ENCODE assay signal across 24 cellular contexts in the genomic region with DNA sequence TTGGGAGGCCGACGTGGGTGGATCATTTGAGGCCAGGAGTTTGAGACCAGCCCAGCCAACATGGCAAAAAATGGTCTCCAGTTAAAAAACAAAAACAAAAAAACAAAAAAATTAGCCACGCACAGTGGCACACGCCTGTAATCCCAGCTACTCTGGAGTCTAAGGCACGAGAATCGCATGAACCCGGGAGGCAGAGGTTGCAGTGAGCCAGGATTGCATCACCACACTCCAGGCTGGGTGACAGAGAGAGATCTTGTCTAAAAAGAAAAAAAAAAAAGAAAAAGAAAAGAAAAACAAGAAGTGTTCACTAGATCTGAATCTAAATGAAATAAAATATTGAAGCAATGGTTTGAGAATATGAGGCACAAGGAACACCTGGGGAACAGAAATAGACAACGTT. TPM values are rescaled to one million over a fixed set of nuclear protein-coding genes. Genes with fewer than 3 reads are reported as not detected.
A peak's percentile ranks its signal among the peaks of the same experiment; 100 is the strongest.
DNase-seq lines count a peak whose midpoint lies in the region; ATAC-seq, FAIRE-seq and TF ChIP-seq lines count a peak whose summit lies in the region.
"Had no signal": no experiment of that assay in that cellular context is flagged by ENCODE, and none has a peak within 500 bp of the region (broad histone marks: within the 10 kb centered on the region; RNA-seq: fewer than 3 reads in every experiment).

No MANE protein-coding gene starts in this region.

- no peak for FAIRE-seq in GM12891 (lab: Jason Lieb, UNC)

- ATAC-seq in left colon (no peak), GM21526 (IDR thresholded peaks at IDR 0.05; ENCODE audit: low FRiP score, unreplicated experiment) (no peak)
- ATAC-seq: activated CD8-positive, alpha-beta T cell treated with anti-CD3 and anti-CD28 coated beads for 36 hours; natural killer cell treated with Interleukin-12 subunit alpha and Interleukin-12 subunit beta and Interleukin-15 and Interleukin-18, amount 100 ng/mL, for 72 hours had no signal

- peaks cover 80% of the 10 kb centered on the region for H3K4me1 Mint-ChIP-seq in CD14-positive monocyte

- no peak for TF ChIP-seq EP300 in stomach (IDR thresholded peaks at IDR 0.05)

- TF ChIP-seq CTCF in CD14-positive monocyte (IDR thresholded peaks at IDR 0.05) (no peak), colonic mucosa (IDR thresholded peaks at IDR 0.05) (no peak), stomach (IDR thresholded peaks at IDR 0.05) (no peak)

- H3K4me1 ChIP-seq in colonic mucosa: no peaks in the 10 kb centered on the region
- peaks cover 0 to 53% (median 9%) of the 10 kb centered on the region in 4 donors for H3K4me1 ChIP-seq in stomach
- H3K4me1 ChIP-seq: uterus had no signal

- peaks cover 0 to 2% (median 0%) of the 10 kb centered on the region in 7 donors for H3K9me3 Mint-ChIP-seq in CD14-positive monocyte
- H3K9me3 Mint-ChIP-seq: activated CD8-positive, alpha-beta T cell treated with anti-CD3 and anti-CD28 coated beads for 36 hours; activated naive CD4-positive, alpha-beta T cell treated with anti-CD3 and anti-CD28 coated beads, Interleukin-2, amount 50 U/mL, for 24 hours; activated T-cell treated with anti-CD3 and anti-CD28 coated beads, Interleukin-2, amount 50 U/mL, for 24 hours had no signal

- H3K27me3 ChIP-seq in colonic mucosa (no peaks in the 10 kb centered on the region), stomach (no peaks in the 10 kb centered on the region)
- H3K27me3 ChIP-seq: MG63, uterus had no signal

- H3K4me3 ChIP-seq in colonic mucosa (no peak overlapping the region), stomach (no peak overlapping the region)
- H3K4me3 ChIP-seq: MG63, uterus had no signal

- intact Hi-C loops in CD14-positive monocyte (cut with micrococcal nuclease): loop anchor here in 1 of 2 donors (5.0 to 10.0 kb wide), 2 partner anchors 41 to 163 kb away; a partner anchor contains a TSS
- intact Hi-C loops in colonic mucosa (cut with DNase I): no loop called here
- intact Hi-C loops in left colon (cut with DNase I, micrococcal nuclease): no loop called here
- intact Hi-C loops in stomach (cut with DNase I; ENCODE audit: low total_unique reads): no loop called here

- H3K9me3 ChIP-seq in colonic mucosa: no peaks in the 10 kb centered on the region
- no peaks in the 10 kb centered on the region for H3K9me3 ChIP-seq in stomach
- H3K9me3 ChIP-seq: MG63, uterus had no signal

- H3K27me3 Mint-ChIP-seq in CD14-positive monocyte (ENCODE audit: low read depth in 3 of 3): no peaks in the 10 kb centered on the region
- H3K27me3 Mint-ChIP-seq: activated CD8-positive, alpha-beta T cell treated with anti-CD3 and anti-CD28 coated beads for 36 hours; activated naive CD4-positive, alpha-beta T cell treated with anti-CD3 and anti-CD28 coated beads, Interleukin-2, amount 50 U/mL, for 24 hours; activated T-cell treated with anti-CD3 and anti-CD28 coated beads, Interleukin-2, amount 50 U/mL, for 24 hours; natural killer cell treated with Interleukin-12 subunit alpha and Interleukin-12 subunit beta and Interleukin-15 and Interleukin-18, amount 100 ng/mL, for 72 hours; progenitor cell of endocrine pancreas had no signal

- TF ChIP-seq POLR2A in stomach (IDR thresholded peaks at IDR 0.05): no peak
- no peak for TF ChIP-seq POLR2A in GM12891 (IDR thresholded peaks at IDR 0.05; ENCODE audit: low read depth, low read length)

- 73 to 91% (median 79%) methylated on average over 8 of the region's 8 CpGs for WGBS in stomach, 5 donors

- peak overlapping the region; percentile 60 to 91 (median 72) for H3K27ac Mint-ChIP-seq in CD14-positive monocyte
- H3K27ac Mint-ChIP-seq: activated CD8-positive, alpha-beta T cell treated with anti-CD3 and anti-CD28 coated beads for 36 hours; activated naive CD4-positive, alpha-beta T cell treated with anti-CD3 and anti-CD28 coated beads, Interleukin-2, amount 50 U/mL, for 24 hours; activated T-cell treated with anti-CD3 and anti-CD28 coated beads, Interleukin-2, amount 50 U/mL, for 24 hours; progenitor cell of endocrine pancreas had no signal

- DNase-seq in CD14-positive monocyte (ENCODE audit: low spot score) (no peak), colonic mucosa (peak; percentile 33), left colon (peak; percentile 16 to 29), stomach (no peak), GM12891 (ENCODE audit: insufficient read length, low spot score) (no peak), NCI-H226 (no peak)
- no peak for DNase-seq in stimulated activated CD4-positive, alpha-beta T cell treated with anti-CD3 and anti-CD28 coated beads, Interleukin-4, amount 100 ng/mL, for 1 hour
- DNase-seq: activated CD8-positive, alpha-beta T cell treated with anti-CD3 and anti-CD28 coated beads for 36 hours; activated T-cell treated with anti-CD3 and anti-CD28 coated beads, Interleukin-2, amount 50 U/mL, for 24 hours; COR-L47; H7; MG63; NCI-H187; NCI-H345; NK-92 treated with Interleukin-12 subunit alpha and Interleukin-12 subunit beta, amount 100 ng/mL, for 24 hours; stimulated activated CD4-positive, alpha-beta T cell treated with anti-CD3 and anti-CD28 coated beads, Interleukin-12 subunit alpha, Interleukin-12 subunit beta, amount 100 ng/mL, for 4 hours; WERI-Rb-1 had no signal

- H3K27ac ChIP-seq in colonic mucosa (no peak overlapping the region), stomach (peak overlapping the region in 4 of 5 donors; percentile 17 to 70 (median 56))
- H3K27ac ChIP-seq: epithelial cell of prostate, uterus, WERI-Rb-1 had no signal

- no peak overlapping the region for H3K9ac ChIP-seq in colonic mucosa (ENCODE audit: low read depth in 2 of 2, low read length in 2 of 2)

- H3K4me3 Mint-ChIP-seq in CD14-positive monocyte: no peak overlapping the region
- H3K4me3 Mint-ChIP-seq: activated CD8-positive, alpha-beta T cell treated with anti-CD3 and anti-CD28 coated beads for 36 hours; activated naive CD4-positive, alpha-beta T cell treated with anti-CD3 and anti-CD28 coated beads, Interleukin-2, amount 50 U/mL, for 24 hours; activated T-cell treated with anti-CD3 and anti-CD28 coated beads, Interleukin-2, amount 50 U/mL, for 24 hours; brain; natural killer cell treated with Interleukin-12 subunit alpha and Interleukin-12 subunit beta and Interleukin-15 and Interleukin-18, amount 100 ng/mL, for 72 hours had no signal

- H3K36me3 ChIP-seq in colonic mucosa (no peaks in the 10 kb centered on the region), stomach (no peaks in the 10 kb centered on the region)
- H3K36me3 ChIP-seq: MG63, uterus, WERI-Rb-1 had no signal

- H3K36me3 Mint-ChIP-seq in CD14-positive monocyte: peaks cover 4 to 8% of the 10 kb centered on the region in 2 donors
- H3K36me3 Mint-ChIP-seq: brain had no signal

TF ChIP-seq in GM12891, 5 proteins besides CTCF, POLR2A, EP300 and RAD21:
- no peak for TF ChIP-seq TAF1 (IDR thresholded peaks at IDR 0.05; ENCODE audit: low read depth, low read length)
- TF ChIP-seq SPI1 (IDR thresholded peaks at IDR 0.05; ENCODE audit: low read depth, low read length): no peak
- TF ChIP-seq PAX5 (IDR thresholded peaks at IDR 0.05; ENCODE audit: insufficient read depth, low read length, severe bottlenecking): no peak
- no peak for TF ChIP-seq POU2F2 (IDR thresholded peaks at IDR 0.05; ENCODE audit: low read depth, low read length)
- TF ChIP-seq POLR2AphosphoS5 (IDR thresholded peaks at IDR 0.05; ENCODE audit: low read depth, low read length): no peak
TF ChIP-seq in GM12891: peak in this region for 0.

RNA-seq across cellular contexts. Expression of a gene that starts 36.7 kb away (rescaled TPM):
- polyA plus RNA-seq in CD14-positive monocyte: 10 to 100 TPM; 27.0 to 32.8 TPM
- 1 to 10 TPM; 2.5 to 6.5 TPM for total RNA-seq in colonic mucosa
- total RNA-seq in left colon: 1 to 10 TPM; 2.7 to 7.4 TPM
- 10 to 100 TPM in 4 of 5 donors, under 1 TPM in 1; 0.58 to 29.7 (median 20.4) TPM for total RNA-seq in stomach
- 1 to 10 TPM; 3.1 to 9.8 (median 7.0) TPM for polyA plus RNA-seq in stomach
- 12.8 TPM for polyA plus RNA-seq in GM12891 (2012; ENCODE audit: low read depth, missing spikeins)

Comparison
In these comparisons a context has a peak if more than half of its experiments do, and no peak if none do; other contexts are left out.
1. DNase-seq: peak in colonic mucosa (single experiment) and left colon (2 of 2); none in CD14-positive monocyte (single experiment), stomach (single experiment), GM12891 (single experiment), NCI-H226 (single experiment) and stimulated activated CD4-positive, alpha-beta T cell treated with anti-CD3 and anti-CD28 coated beads, Interleukin-4, amount 100 ng/mL, for 1 hour (single experiment).